In genomic region chr1:24969616-24970398, GRCh38 we compare ENCODE assay signal across 17 cellular contexts. TPM values are rescaled to one million over a fixed set of nuclear protein-coding genes. Genes with fewer than 3 reads are reported as not detected.
DNase-seq lines count a peak whose midpoint lies in the region; ATAC-seq, FAIRE-seq and TF ChIP-seq lines count a peak whose summit lies in the region.
"Had no signal": no experiment of that assay in that cellular context is flagged by ENCODE, and none has a peak within 500 bp of the region (broad histone marks: within the 10 kb centered on the region; RNA-seq: fewer than 3 reads in every experiment).

No MANE protein-coding gene starts in this region.

- peaks cover 13% of the 10 kb centered on the region for H3K36me3 Mint-ChIP-seq in T-helper 1 cell treated with Interleukin-12 subunit alpha and Interleukin-12 subunit beta and Interleukin-4 antibody, amounts not matched to agents 30 μg/mL and 1 μg/mL, for 36 hours (ENCODE audit: low read depth)
- peaks cover 6% of the 10 kb centered on the region for H3K36me3 Mint-ChIP-seq in astrocyte (ENCODE audit: low read depth, unreplicated experiment)

- H3K9me3 ChIP-seq in HUES48 (ENCODE audit: control insufficient read depth, insufficient read depth, low read length) = no peaks in the 10 kb centered on the region
- H3K9me3 ChIP-seq in astrocyte (ENCODE audit: insufficient read depth, low read depth, low read length) = peaks cover 6% of the 10 kb centered on the region
- H3K9me3 ChIP-seq in osteoblast (ENCODE audit: low read depth, low read length) = peaks cover 2% of the 10 kb centered on the region
- H3K9me3 ChIP-seq: thyroid gland had no signal

- H3K27ac ChIP-seq in HUES48 (ENCODE audit: low read depth, low read length) (peak overlapping the region; percentile 20), astrocyte (ENCODE audit: low read depth, low read length) (peak overlapping the region; percentile 53), osteoblast (ENCODE audit: low read depth, low read length) (no peak overlapping the region)
- H3K27ac ChIP-seq: breast epithelium, RWPE1, thyroid gland had no signal

- no peak overlapping the region for H3K4me3 ChIP-seq in HUES48 (ENCODE audit: low read depth, low read length)
- H3K4me3 ChIP-seq in astrocyte (ENCODE audit: insufficient read depth, low read depth, low read length) = no peak overlapping the region
- H3K4me3 ChIP-seq in osteoblast (ENCODE audit: insufficient read depth, low read length) = no peak overlapping the region
- H3K4me3 ChIP-seq: breast epithelium, thyroid gland had no signal

- H3K27me3 ChIP-seq in HUES48 (ENCODE audit: control insufficient read depth, insufficient read depth, low read length) (no peaks in the 10 kb centered on the region), astrocyte (ENCODE audit: insufficient read depth, low read length) (no peaks in the 10 kb centered on the region), osteoblast (ENCODE audit: insufficient read depth, low read length) (no peaks in the 10 kb centered on the region)
- H3K27me3 ChIP-seq: breast epithelium, thyroid gland had no signal

- H2AFZ ChIP-seq in astrocyte (ENCODE audit: low read depth, low read length) (peak overlapping the region; percentile 44), osteoblast (ENCODE audit: low read length) (no peak overlapping the region)

- no peaks in the 10 kb centered on the region for H3K27me3 Mint-ChIP-seq in T-helper 1 cell treated with Interleukin-12 subunit alpha and Interleukin-12 subunit beta and Interleukin-4 antibody, amounts not matched to agents 30 μg/mL and 1 μg/mL, for 36 hours (ENCODE audit: low read depth)
- H3K27me3 Mint-ChIP-seq in astrocyte (ENCODE audit: low read depth, unreplicated experiment) = no peaks in the 10 kb centered on the region
- H3K27me3 Mint-ChIP-seq: T-helper 17 cell had no signal

- no peak for ATAC-seq in HG02885 (IDR thresholded peaks at IDR 0.05; ENCODE audit: poor library complexity, unreplicated experiment)
- ATAC-seq: left colon, T-helper 17 cell had no signal

- FAIRE-seq in astrocyte (lab: Jason Lieb, UNC) = no peak

- no peak for DNase-seq in T-helper 1 cell
- no peak for DNase-seq in astrocyte (ENCODE audit: low read depth)
- peak; percentile 84 for DNase-seq in osteoblast (ENCODE audit: insufficient read length, low spot score, missing footprints)
- no peak for DNase-seq in T1000 (lab: John Stamatoyannopoulos, UW)
- DNase-seq in epidermal melanocyte (ENCODE audit: insufficient read length, low spot score) = no peak
- DNase-seq: activated CD4-positive, alpha-beta T cell treated with anti-CD3 and anti-CD28 coated beads for 4 hours; activated gamma-delta T cell; hippocampal formation; left colon; NCI-H1930; T-helper 17 cell had no signal

- peak overlapping the region; percentile 59 for H3K4me3 Mint-ChIP-seq in T-helper 1 cell treated with Interleukin-12 subunit alpha and Interleukin-12 subunit beta and Interleukin-4 antibody, amounts not matched to agents 30 μg/mL and 1 μg/mL, for 36 hours
- H3K4me3 Mint-ChIP-seq in astrocyte (ENCODE audit: unreplicated experiment) = no peak overlapping the region
- H3K4me3 Mint-ChIP-seq: T-helper 17 cell had no signal

- TF ChIP-seq CTCF in astrocyte (IDR thresholded peaks at IDR 0.05; ENCODE audit: insufficient read depth, low read depth, low read length) (no peak), osteoblast (IDR thresholded peaks at IDR 0.05; ENCODE audit: extremely low read depth, low read depth, low read length) (no peak)

- no peaks in the 10 kb centered on the region for H3K36me3 ChIP-seq in HUES48 (ENCODE audit: control insufficient read depth, insufficient read depth, low read length)
- H3K36me3 ChIP-seq in astrocyte (ENCODE audit: insufficient read depth, low read length) = no peaks in the 10 kb centered on the region
- H3K36me3 ChIP-seq in osteoblast (ENCODE audit: insufficient read depth, low read length) = no peaks in the 10 kb centered on the region
- H3K36me3 ChIP-seq: breast epithelium, thyroid gland had no signal

- H3K4me2 ChIP-seq in astrocyte (ENCODE audit: low read length) = peak overlapping the region; percentile 63
- H3K4me2 ChIP-seq in osteoblast (ENCODE audit: insufficient read depth, low read length) = no peak overlapping the region

- H3K79me2 ChIP-seq in astrocyte (ENCODE audit: insufficient read depth, low read length) (no peaks in the 10 kb centered on the region), osteoblast (ENCODE audit: insufficient read depth, low read length) (no peaks in the 10 kb centered on the region)

- H3K4me1 ChIP-seq in HUES48 (ENCODE audit: control insufficient read depth, insufficient read depth, low read length) = peaks cover 20% of the 10 kb centered on the region
- peaks cover 49% of the 10 kb centered on the region for H3K4me1 ChIP-seq in astrocyte (ENCODE audit: insufficient read depth, low read length)
- peaks cover 35% of the 10 kb centered on the region for H3K4me1 ChIP-seq in osteoblast (ENCODE audit: insufficient read depth, low read length)
- H3K4me1 ChIP-seq: breast epithelium, thyroid gland had no signal

- H3K9me3 Mint-ChIP-seq in T-helper 1 cell treated with Interleukin-12 subunit alpha and Interleukin-12 subunit beta and Interleukin-4 antibody, amounts not matched to agents 30 μg/mL and 1 μg/mL, for 36 hours = peaks cover 13% of the 10 kb centered on the region
- peaks cover 12% of the 10 kb centered on the region for H3K9me3 Mint-ChIP-seq in astrocyte (ENCODE audit: unreplicated experiment)

- no peaks in the 10 kb centered on the region for H4K20me1 ChIP-seq in astrocyte (ENCODE audit: insufficient read depth, low read length)
- no peaks in the 10 kb centered on the region for H4K20me1 ChIP-seq in osteoblast (ENCODE audit: insufficient read depth, low read length)

- H3K9ac ChIP-seq in HUES48 (ENCODE audit: low read depth, low read length) (no peak overlapping the region), astrocyte (ENCODE audit: low read length) (peak overlapping the region; percentile 51)

- H3K4me1 Mint-ChIP-seq in T-helper 1 cell treated with Interleukin-12 subunit alpha and Interleukin-12 subunit beta and Interleukin-4 antibody, amounts not matched to agents 30 μg/mL and 1 μg/mL, for 36 hours (ENCODE audit: low read depth) = peaks cover 75% of the 10 kb centered on the region
- H3K4me1 Mint-ChIP-seq in astrocyte (ENCODE audit: low read depth, unreplicated experiment) = peaks cover 40% of the 10 kb centered on the region

- H3K27ac Mint-ChIP-seq in T-helper 1 cell treated with Interleukin-12 subunit alpha and Interleukin-12 subunit beta and Interleukin-4 antibody, amounts not matched to agents 30 μg/mL and 1 μg/mL, for 36 hours = peak overlapping the region; percentile 65
- peak overlapping the region; percentile 43 for H3K27ac Mint-ChIP-seq in astrocyte (ENCODE audit: unreplicated experiment)
- H3K27ac Mint-ChIP-seq: T-helper 17 cell had no signal

RNA-seq across cellular contexts. Expression of gene RUNX3, which starts 39.7 kb away (rescaled TPM):
- 2.1 and 2.5 TPM in 2 replicates for total RNA-seq in astrocyte
- 1.8 and 3.6 TPM in 2 replicates for total RNA-seq in osteoblast
